Comparison of ENCODE assay signal across 4 cellular contexts in the genomic region with DNA sequence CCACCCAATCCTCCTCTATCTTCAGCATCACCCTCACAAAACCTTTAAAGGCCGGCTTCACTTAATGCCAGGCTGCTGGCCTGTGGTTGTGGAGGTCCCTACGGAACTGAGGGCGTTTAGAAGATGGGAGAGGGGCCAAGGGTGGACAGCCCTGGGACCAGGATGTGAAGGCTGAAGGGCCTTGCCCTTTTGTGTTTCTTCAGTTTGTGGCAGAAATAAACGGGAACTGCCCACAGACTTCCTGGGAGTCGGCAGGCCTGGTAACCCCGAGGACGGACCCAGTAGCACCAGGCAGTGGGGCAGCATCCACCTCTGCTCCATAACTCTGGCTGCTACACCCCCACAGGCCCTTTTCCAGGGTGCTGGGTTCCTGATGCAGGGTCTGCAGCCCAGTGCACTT. TPM values are rescaled to one million over a fixed set of nuclear protein-coding genes. Genes with fewer than 3 reads are reported as not detected.
"Had no signal": no experiment of that assay in that cellular context is flagged by ENCODE, and none has a peak within 500 bp of the region (broad histone marks: within the 10 kb centered on the region; RNA-seq: fewer than 3 reads in every experiment).

No MANE protein-coding gene starts in this region.

- DNase-seq: GDM1, GF-D8 had no signal

- H3K4me3 ChIP-seq: GM12878 had no signal

RNA-seq across cellular contexts. Expression of a gene that starts 51.3 kb away (rescaled TPM):
- total RNA-seq: G401, GM12878 had no signal
- polyA plus RNA-seq: GM12878 had no signal
